11 cellular contexts compared by ENCODE assay signal in genomic region chr9:88532320-88532719, GRCh38. TPM values are rescaled to one million over a fixed set of nuclear protein-coding genes. Genes with fewer than 3 reads are reported as not detected.
DNase-seq lines count a peak whose midpoint lies in the region; ATAC-seq and TF ChIP-seq lines count a peak whose summit lies in the region.
"Had no signal": no experiment of that assay in that cellular context is flagged by ENCODE, and none has a peak within 500 bp of the region (broad histone marks: within the 10 kb centered on the region; RNA-seq: fewer than 3 reads in every experiment).

No MANE protein-coding gene starts in this region.

- dilution Hi-C loops in IMR-90 (cut with HindIII; ENCODE audit: low sequenced_read_pairs, unreplicated experiment) = no loop called here

- peak overlapping the region; percentile 46 for H2BK5ac ChIP-seq in IMR-90 (ENCODE audit: low read depth, low read length, poor library complexity, severe bottlenecking)

- H3K36me3 ChIP-seq in IMR-90 (ENCODE audit: control insufficient read depth, insufficient read depth, low read length) (no peaks in the 10 kb centered on the region), mesodermal cell (ENCODE audit: control insufficient read depth, insufficient read depth, low read length) (no peaks in the 10 kb centered on the region)
- H3K36me3 ChIP-seq: adrenal gland had no signal

- CTCF ChIA-PET in IMR-90 (lab: Yijun Ruan, JAX) = interaction anchor here (0.5 to 1.1 kb wide), 2 partner anchors 86 to 289 kb away, joined by 3 read pairs; no protein-coding TSS in a partner anchor

- TF ChIP-seq RAD21 in IMR-90 (IDR thresholded peaks at IDR 0.05; ENCODE audit: low read length) = no peak

- H2AFZ ChIP-seq in IMR-90 (replicated peaks; ENCODE audit: low read length, poor library complexity) = peak overlapping the region; percentile 77

- peaks cover 25% of the 10 kb centered on the region for H3K9me1 ChIP-seq in IMR-90 (ENCODE audit: insufficient read depth, low read length)

- peaks cover 0 to 9% (median 2%) of the 10 kb centered on the region in 7 donors for H3K9me3 Mint-ChIP-seq in CD14-positive monocyte

- WGBS in IMR-90 (ENCODE audit: extremely low coverage in 2 of 2, insufficient read length in 1 of 2), 2 experiments = 36% methylated on average over 14 of the region's 21 CpGs; no CpG with 5 or more reads in 1 of the 2 experiments
- WGBS in mesodermal cell (ENCODE audit: insufficient coverage in 2 of 2), 2 experiments = 10 to 11% methylated on average over 10 to 18 of the region's 21 CpGs

- H3K4me3 Mint-ChIP-seq in CD14-positive monocyte = peak overlapping the region; percentile 59 to 87
- no peak overlapping the region for H3K4me3 Mint-ChIP-seq in T-helper 17 cell

- H2AK9ac ChIP-seq in IMR-90 (replicated peaks; ENCODE audit: low read depth, low read length, poor library complexity) = peak overlapping the region; percentile 44

- no peak for DNase-seq in CD14-positive monocyte (ENCODE audit: low spot score)
- DNase-seq in IMR-90 = peak; percentile 46
- peak; percentile 78 for DNase-seq in choroid plexus epithelial cell (ENCODE audit: low read depth)
- no peak for DNase-seq in OCI-M2 (lab: John Stamatoyannopoulos, UW; ENCODE audit: unreplicated experiment)
- no peak for DNase-seq in Kasumi-1 (lab: John Stamatoyannopoulos, UW)
- no peak for DNase-seq in T-helper 17 cell

- no peak overlapping the region; the same call in 1 of the 2 replicates for H3K9ac ChIP-seq in IMR-90 (ENCODE audit: low read depth, low read length)

- no peak for TF ChIP-seq CTCF in CD14-positive monocyte (IDR thresholded peaks at IDR 0.05)
- TF ChIP-seq CTCF in IMR-90 (conservative IDR thresholded peaks at IDR 0.05; ENCODE audit: low read depth, low read length) = 0 out of 2 replicates have a peak, but pooled peaks have one; percentile 0
- TF ChIP-seq CTCF in choroid plexus epithelial cell (conservative IDR thresholded peaks at IDR 0.05; ENCODE audit: low read depth, low read length) = peak; percentile 22

- H3K27ac Mint-ChIP-seq in CD14-positive monocyte (no peak overlapping the region), T-helper 17 cell (no peak overlapping the region)

- H3K27me3 Mint-ChIP-seq in CD14-positive monocyte (ENCODE audit: low read depth in 3 of 3) (peaks cover 43 to 59% (median 53%) of the 10 kb centered on the region in 3 donors), T-helper 17 cell (peaks cover 39% of the 10 kb centered on the region)

- 0 out of 2 replicates have a peak, but pooled peaks cover 3% of the 10 kb centered on the region for H4K20me1 ChIP-seq in IMR-90 (ENCODE audit: insufficient read depth, low read length)

- peak overlapping the region; percentile 6; the same call in 1 of the 2 replicates for H2AK5ac ChIP-seq in IMR-90 (ENCODE audit: low read depth, low read length)

- H2BK15ac ChIP-seq in IMR-90 (ENCODE audit: low read depth, low read length) = peak overlapping the region; percentile 30; the same call in 1 of the 3 replicates

- no peak for TF ChIP-seq POLR2A in IMR-90 (IDR thresholded peaks at IDR 0.05; ENCODE audit: low read depth, low read length)

- H3K4me1 Mint-ChIP-seq in CD14-positive monocyte = peaks cover 28% of the 10 kb centered on the region
- peaks cover 6% of the 10 kb centered on the region for H3K4me1 Mint-ChIP-seq in T-helper 17 cell

- H3K4me3 ChIP-seq in IMR-90 (ENCODE audit: insufficient read depth, low read depth, low read length) = peak overlapping the region; percentile 16; the same call in 1 of the 2 replicates
- peak overlapping the region; percentile 44 for H3K4me3 ChIP-seq in choroid plexus epithelial cell (ENCODE audit: low read depth, low read length)
- H3K4me3 ChIP-seq in mesodermal cell (ENCODE audit: extremely low read depth, insufficient read depth, low read length, poor library complexity, severe bottlenecking) = peak overlapping the region; percentile 28
- H3K4me3 ChIP-seq: adrenal gland, GM12878 had no signal

- peak overlapping the region; percentile 17 for H2BK20ac ChIP-seq in IMR-90 (ENCODE audit: low read depth, low read length)

- POLR2A ChIA-PET in IMR-90 (lab: Charles Lee; ENCODE audit: unreplicated experiment) = no interaction called here

- no peak for ATAC-seq in IMR-90 (ENCODE audit: low read depth)
- ATAC-seq in GM21390 (IDR thresholded peaks at IDR 0.05; ENCODE audit: unreplicated experiment) = no peak
- no peak for ATAC-seq in T-helper 17 cell
- ATAC-seq: GM12878 had no signal

- intact Hi-C loops in CD14-positive monocyte (cut with micrococcal nuclease) (no loop called here), IMR-90 (cut with micrococcal nuclease) (no loop called here)

- H3K36me3 Mint-ChIP-seq in CD14-positive monocyte = peaks cover 0 to 2% of the 10 kb centered on the region in 2 donors
- H3K36me3 Mint-ChIP-seq in T-helper 17 cell (ENCODE audit: low read depth) = no peaks in the 10 kb centered on the region

- no peaks in the 10 kb centered on the region for H3K9me3 ChIP-seq in IMR-90 (ENCODE audit: control insufficient read depth, insufficient read depth, low read length)
- H3K9me3 ChIP-seq in mesodermal cell (ENCODE audit: control insufficient read depth, low read length) = no peaks in the 10 kb centered on the region
- H3K9me3 ChIP-seq in T-helper 17 cell (ENCODE audit: control insufficient read depth, low read length, poor library complexity, severe bottlenecking) = no peaks in the 10 kb centered on the region
- H3K9me3 ChIP-seq: adrenal gland had no signal

- H4K5ac ChIP-seq in IMR-90 (ENCODE audit: low read depth, low read length) = peak overlapping the region; percentile 8; the same call in 1 of the 2 replicates

- H4K8ac ChIP-seq in IMR-90 (ENCODE audit: low read depth in 2 of 2, low read length in 2 of 2) = peak overlapping the region; percentile 34 to 83; a peak in 3 of 4 replicates

- H3K56ac ChIP-seq in IMR-90 (ENCODE audit: extremely low read depth, insufficient read depth, low read length) = peak overlapping the region; percentile 63; the same call in 1 of the 2 replicates

- no peak overlapping the region for H3K18ac ChIP-seq in IMR-90 (ENCODE audit: low read depth, low read length)

- peaks cover 38 to 75% of the 10 kb centered on the region in 2 experiments for H3K79me1 ChIP-seq in IMR-90 (ENCODE audit: low read depth in 1 of 2, low read length in 2 of 2)

- in situ Hi-C loops in IMR-90 (cut with MboI; ENCODE audit: low sequenced_read_pairs) = no loop called here

- peak overlapping the region; percentile 88 for H3K4ac ChIP-seq in IMR-90 (ENCODE audit: low read depth, low read length)

- peak overlapping the region; percentile 7; the same call in 1 of the 2 replicates for H4K91ac ChIP-seq in IMR-90 (ENCODE audit: insufficient read depth, low read depth, low read length)

- H3K27me3 ChIP-seq in IMR-90 (ENCODE audit: control insufficient read depth, insufficient read depth, low read length) = no peaks in the 10 kb centered on the region

- peak overlapping the region; percentile 27; the same call in 1 of the 2 replicates for H3K27ac ChIP-seq in IMR-90 (ENCODE audit: insufficient read depth, low read length)
- peak overlapping the region; percentile 55 for H3K27ac ChIP-seq in mesodermal cell (ENCODE audit: low read depth, low read length, severe bottlenecking)
- H3K27ac ChIP-seq: RWPE1 had no signal

- peak overlapping the region; percentile 85 for H2BK120ac ChIP-seq in IMR-90 (ENCODE audit: low read depth, low read length)

- peak overlapping the region; percentile 64 for H3K4me2 ChIP-seq in IMR-90 (ENCODE audit: low read depth, low read length)

- no TSS peak for BruUV-seq in IMR-90 (replicated peaks; lab: Mats Ljungman, UMichigan)

- H3K14ac ChIP-seq in IMR-90 (replicated peaks; ENCODE audit: low read depth, low read length) = peak overlapping the region; percentile 15

- peaks cover 31% of the 10 kb centered on the region for H3K4me1 ChIP-seq in IMR-90 (ENCODE audit: control insufficient read depth, insufficient read depth, low read length)
- H3K4me1 ChIP-seq in mesodermal cell (ENCODE audit: control insufficient read depth, insufficient read depth, low read length, poor library complexity, severe bottlenecking) = peaks cover 34% of the 10 kb centered on the region

- H3K23ac ChIP-seq in IMR-90 (ENCODE audit: low read depth, low read length) = peak overlapping the region; percentile 58

TF ChIP-seq in IMR-90, 13 proteins besides CTCF, POLR2A, EP300 and RAD21:
- TF ChIP-seq SMC3 (IDR thresholded peaks at IDR 0.05; ENCODE audit: low read depth, low read length) = no peak
- no peak for TF ChIP-seq NFE2L2 (IDR thresholded peaks at IDR 0.05; ENCODE audit: low read depth, low read length)
- peak; percentile 58; the same call in 1 of the 2 replicates for TF ChIP-seq CEBPB (IDR thresholded peaks at IDR 0.05; ENCODE audit: low read depth, low read length)

RNA-seq across cellular contexts. Expression of gene NXNL2, which starts 2.7 kb away (rescaled TPM):
- not detected for polyA plus RNA-seq in CD14-positive monocyte
- 3.2 and 4.7 TPM in 2 replicates for total RNA-seq in IMR-90 (2012; rRNA removed)
- 6.4 and 9.1 TPM in 2 replicates for polyA plus RNA-seq in IMR-90 (2012; rRNA removed)
- 12.3 and 16.6 TPM in 2 replicates for polyA plus RNA-seq in IMR-90 (2012; cell fraction: cytosol; rRNA removed)
- 5.2 and 20.4 TPM in 2 replicates for polyA plus RNA-seq in IMR-90 (2012; cell fraction: nucleus; rRNA removed; ENCODE audit: low replicate concordance)
- 0.44 TPM for polyA plus RNA-seq in mesodermal cell (2013, experiment 1 of 2)
- 0.51 TPM for polyA plus RNA-seq in mesodermal cell (2013, experiment 2 of 2)
- not detected for total RNA-seq in T-helper 17 cell
- total RNA-seq: GM12878 had no signal
- polyA plus RNA-seq: GM12878 had no signal

Comparison
In these comparisons a context has a peak if more than half of its experiments do, and no peak if none do; other contexts are left out.
1. DNase-seq: peak in IMR-90 (single experiment) and choroid plexus epithelial cell (single experiment); none in CD14-positive monocyte (single experiment), OCI-M2 (single experiment), Kasumi-1 (0 of 2) and T-helper 17 cell (0 of 3).
2. Peak in every context shown above with its lines, with median percentiles within 50 percentile points of each other: H3K4me3 ChIP-seq.